8 cellular contexts compared by ENCODE assay signal in the genomic region with DNA sequence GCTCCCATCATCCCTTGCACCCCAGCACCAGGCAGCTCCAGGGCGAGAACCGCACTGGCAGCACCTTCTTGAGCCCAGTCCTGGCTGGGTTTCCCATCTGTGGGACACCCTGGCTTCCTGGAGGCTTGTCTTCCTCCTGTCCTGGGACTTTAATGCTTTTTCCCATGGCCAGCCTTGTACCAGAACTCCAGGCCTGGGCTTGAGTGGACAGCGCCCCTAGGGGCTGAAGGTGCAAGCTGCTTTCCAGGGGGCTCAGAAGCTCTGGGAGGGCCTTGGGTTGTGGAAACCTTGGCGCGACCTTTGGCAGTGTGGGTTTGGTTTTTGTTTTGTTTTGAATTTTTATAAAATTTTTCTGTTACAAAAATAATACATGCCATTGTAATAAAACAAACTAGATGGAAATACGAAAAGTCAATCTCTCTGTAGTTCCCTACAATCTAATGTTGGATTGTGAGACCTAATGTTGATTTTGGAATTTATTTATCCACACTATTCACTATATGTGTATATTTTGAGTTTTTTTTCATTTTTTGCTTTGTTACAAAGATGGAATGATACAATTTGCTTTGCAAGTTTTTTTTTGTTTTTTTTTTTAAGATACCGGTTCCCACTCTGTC. TPM values are rescaled to one million over a fixed set of nuclear protein-coding genes. Genes with fewer than 3 reads are reported as not detected.
DNase-seq lines count a peak whose midpoint lies in the region; ATAC-seq and TF ChIP-seq lines count a peak whose summit lies in the region.

No MANE protein-coding gene starts in this region.

- DNase-seq in 8988T, result peak; percentile 53
- no peak for DNase-seq in GM06990 (ENCODE audit: extremely low read depth, insufficient read length)
- peak; percentile 20 for DNase-seq in NCI-H82 treated with DMSO at 0.1 percent for 48 hours (lab: John Stamatoyannopoulos, UW; ENCODE audit: unreplicated experiment)
- DNase-seq in activated T-cell treated with anti-CD3 and anti-CD28 coated beads, Interleukin-2, amount 50 U/mL, for 48 hours, result peak; percentile 72 to 73
- DNase-seq in cardiac muscle cell (ENCODE audit: low read depth in 1 of 2, low spot score in 1 of 2), result peak; percentile 65 to 81
- DNase-seq in smooth muscle cell of the brain vasculature (ENCODE audit: low read depth, low spot score), result peak; percentile 31

- no peak overlapping the region for H3K27ac ChIP-seq in cardiac muscle cell

- peak; percentile 96 for TF ChIP-seq CTCF in GM06990 (IDR thresholded peaks at IDR 0.05; ENCODE audit: insufficient read depth, low read length, poor library complexity, severe bottlenecking)
- TF ChIP-seq CTCF in cardiac muscle cell (IDR thresholded peaks at IDR 0.05; ENCODE audit: low read depth, low read length), result peak; percentile 97

- H3K9me3 ChIP-seq in cardiac muscle cell (ENCODE audit: low read depth), result no peaks in the 10 kb centered on the region

- H3K4me1 ChIP-seq in cardiac muscle cell (ENCODE audit: low read depth), result no peaks in the 10 kb centered on the region

- H3K27me3 ChIP-seq in GM06990 (replicated peaks; ENCODE audit: control insufficient read depth, insufficient read depth, low read length) (no peaks in the 10 kb centered on the region; the same call in 1 of the 2 replicates), cardiac muscle cell (no peaks in the 10 kb centered on the region)

- no peaks in the 10 kb centered on the region for H3K36me3 ChIP-seq in GM06990 (ENCODE audit: control insufficient read depth, insufficient read depth, low read length)
- no peaks in the 10 kb centered on the region for H3K36me3 ChIP-seq in cardiac muscle cell

- H3K4me3 ChIP-seq in GM06990 (replicated peaks; ENCODE audit: low read depth, low read length), result no peak overlapping the region
- H3K4me3 ChIP-seq in cardiac muscle cell, result no peak overlapping the region

- ATAC-seq in GM21529 (IDR thresholded peaks at IDR 0.05; ENCODE audit: unreplicated experiment) (no peak), GM21360 (IDR thresholded peaks at IDR 0.05; ENCODE audit: unreplicated experiment) (no peak)

RNA-seq across cellular contexts. Expression of gene RPL11, which starts 33.8 kb away (rescaled TPM):
- 1,294 and 1,627 TPM in 2 replicates for total RNA-seq in cardiac muscle cell
- 590 and 630 TPM in 2 replicates for polyA plus RNA-seq in cardiac muscle cell
